8 cellular contexts compared by ENCODE assay signal in the genomic region with DNA sequence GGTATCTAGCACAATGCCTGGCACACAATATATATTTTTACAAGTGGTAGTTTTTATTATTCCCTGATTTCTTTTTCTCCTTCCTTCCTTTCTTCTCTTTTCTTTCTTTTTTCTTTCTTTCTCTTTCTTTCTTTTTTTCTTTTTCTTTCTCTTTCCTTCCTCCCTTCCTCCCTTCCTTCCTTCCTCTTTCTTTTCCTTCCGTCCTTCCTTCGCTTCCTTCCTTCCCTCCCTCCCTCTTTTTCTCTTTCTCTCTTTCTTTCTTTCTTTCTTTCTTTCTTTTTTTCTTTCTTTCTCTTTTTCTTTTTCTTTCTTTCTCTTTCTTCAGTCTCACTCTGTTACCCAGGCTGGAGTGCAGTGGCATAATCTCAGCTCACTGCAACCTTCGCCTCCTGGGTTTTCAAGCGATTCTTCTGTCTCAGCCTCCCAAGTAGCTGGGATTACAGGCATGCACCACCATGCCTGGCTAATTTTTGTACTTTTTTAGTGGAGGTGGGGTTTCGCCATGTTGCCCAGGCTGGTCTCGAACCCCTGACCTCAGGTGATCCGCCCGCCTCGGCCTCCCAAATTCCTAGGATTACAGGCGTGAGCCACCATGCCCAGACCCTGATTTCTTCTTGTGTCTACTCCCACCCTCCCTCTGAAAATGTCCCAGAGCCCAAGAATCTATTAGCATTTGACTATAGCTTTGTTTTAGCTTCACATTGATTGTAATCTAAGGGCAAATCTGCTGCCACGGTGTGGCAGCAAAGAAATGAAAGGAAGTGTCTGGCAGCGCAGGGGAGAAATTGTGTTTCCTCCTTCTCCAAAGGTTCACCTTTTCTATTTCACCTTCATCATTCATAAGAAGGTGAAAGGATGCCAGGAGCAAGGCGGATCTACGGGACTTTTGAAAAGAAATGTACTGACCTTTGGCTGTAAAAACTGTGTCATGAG. TPM values are rescaled to one million over a fixed set of nuclear protein-coding genes. Genes with fewer than 3 reads are reported as not detected.
A peak's percentile ranks its signal among the peaks of the same experiment; 100 is the strongest.
DNase-seq lines count a peak whose midpoint lies in the region; ATAC-seq and TF ChIP-seq lines count a peak whose summit lies in the region.

No MANE protein-coding gene starts in this region.

- DNase-seq in mammary epithelial cell, result no peak
- no peak for DNase-seq in prostate gland (ENCODE audit: low spot score)
- no peak for DNase-seq in GM19238 (ENCODE audit: insufficient read length, low spot score)
- DNase-seq in GF-D8 (lab: John Stamatoyannopoulos, UW), result no peak
- no peak for DNase-seq in inferior parietal cortex (ENCODE audit: extremely low spot score)
- DNase-seq in globus pallidus (ENCODE audit: low spot score), result no peak

- TF ChIP-seq POLR2A in prostate gland (IDR thresholded peaks at IDR 0.05), result no peak

- H3K27me3 ChIP-seq in mammary epithelial cell (ENCODE audit: insufficient read depth, low read length) (no peaks in the 10 kb centered on the region), prostate gland (replicated peaks; ENCODE audit: insufficient read depth) (no peaks in the 10 kb centered on the region)

- H3K9me3 ChIP-seq in mammary epithelial cell (replicated peaks; ENCODE audit: insufficient read depth, low read length) (no peaks in the 10 kb centered on the region), prostate gland (no peaks in the 10 kb centered on the region)

- in situ Hi-C loops in mammary epithelial cell (cut with MboI; ENCODE audit: low sequenced_read_pairs in 2 of 2), result no loop called here

- H4K20me1 ChIP-seq in mammary epithelial cell (ENCODE audit: insufficient read depth, low read length), result no peaks in the 10 kb centered on the region

- TF ChIP-seq CTCF in mammary epithelial cell (conservative IDR thresholded peaks at IDR 0.05 in 1 of 2, IDR thresholded peaks at IDR 0.05 in 1 of 2; ENCODE audit: extremely low read depth in 1 of 2, insufficient read depth in 1 of 2, low read depth in 1 of 2, low read length in 2 of 2) (no peak), prostate gland (IDR thresholded peaks at IDR 0.05) (peak in 1 of 4 experiments; percentile 26)

- ATAC-seq in GM18870 (IDR thresholded peaks at IDR 0.05; ENCODE audit: unreplicated experiment), result peak; percentile 12
- ATAC-seq in HG03060 (IDR thresholded peaks at IDR 0.05; ENCODE audit: low read depth, unreplicated experiment), result peak; percentile 15

- H3K4me1 ChIP-seq in mammary epithelial cell (ENCODE audit: insufficient read depth, low read length) (peaks cover 7% of the 10 kb centered on the region), prostate gland (replicated peaks) (peaks cover 7% of the 10 kb centered on the region)

- H3K27ac ChIP-seq in mammary epithelial cell (ENCODE audit: insufficient read depth, low read depth, low read length) (no peak overlapping the region), prostate gland (peak overlapping the region; percentile 68 to 70)

- H2AFZ ChIP-seq in mammary epithelial cell (ENCODE audit: low read depth, low read length), result peak overlapping the region; percentile 70

- intact Hi-C loops in mammary epithelial cell (cut with micrococcal nuclease) (no loop called here), prostate gland (cut with DNase I) (no loop called here)

- H3K79me2 ChIP-seq in mammary epithelial cell (ENCODE audit: insufficient read depth, low read length), result no peaks in the 10 kb centered on the region

- 49% methylated on average over 12 of the region's 14 CpGs for WGBS in mammary epithelial cell (ENCODE audit: low coverage, missing lambda C conversion rate)
- WGBS in prostate gland, result 64% methylated on average over 14 of the region's 14 CpGs

- H3K4me2 ChIP-seq in mammary epithelial cell (ENCODE audit: insufficient read depth, low read depth, low read length), result peak overlapping the region; percentile 53

- H3K36me3 ChIP-seq in mammary epithelial cell (ENCODE audit: insufficient read depth, low read length), result no peaks in the 10 kb centered on the region
- no peaks in the 10 kb centered on the region for H3K36me3 ChIP-seq in prostate gland

- CTCF ChIA-PET in mammary epithelial cell (lab: Charles Lee; ENCODE audit: low non-redundant PET), result interaction anchor here (0.7 to 1.0 kb wide), 2 partner anchors 19 to 70 kb away, joined by 3 to 7 read pairs; no protein-coding TSS in a partner anchor

- H3K4me3 ChIP-seq in mammary epithelial cell (replicated peaks in 1 of 3; ENCODE audit: insufficient read depth in 1 of 3, low read depth in 2 of 3, low read length in 3 of 3) (no peak overlapping the region), prostate gland (no peak overlapping the region)

- dilution Hi-C loops in mammary epithelial cell (cut with HindIII; ENCODE audit: low sequenced_read_pairs), result no loop called here

- no peak overlapping the region for H3K9ac ChIP-seq in mammary epithelial cell (ENCODE audit: insufficient read depth, low read length)

- no TSS peak for BruUV-seq in mammary epithelial cell (replicated peaks; lab: Mats Ljungman, UMichigan)

RNA-seq across cellular contexts. Expression of a gene that starts 19.9 kb away (rescaled TPM):
- total RNA-seq in mammary epithelial cell, result 10 to 100 TPM; 20.2 to 22.7 TPM
- polyA plus RNA-seq in mammary epithelial cell, result 10.2 TPM
- polyA minus RNA-seq in mammary epithelial cell, result 10.1 TPM
- total RNA-seq in prostate gland, result 10 to 100 TPM; 11.0 to 21.9 TPM

RNA-seq across cellular contexts. Expression of a gene that starts 47.5 kb away (rescaled TPM):
- total RNA-seq in mammary epithelial cell, result 10 to 100 TPM; 20.8 to 21.0 TPM
- 22.5 TPM for polyA plus RNA-seq in mammary epithelial cell
- 25.2 TPM for polyA minus RNA-seq in mammary epithelial cell
- 10 to 100 TPM; 14.0 to 17.2 TPM for total RNA-seq in prostate gland

RNA-seq across cellular contexts. Expression of a gene that starts 47.6 kb away (rescaled TPM):
- 10 to 100 TPM; 13.3 to 15.4 TPM for total RNA-seq in mammary epithelial cell
- 13.5 TPM for polyA plus RNA-seq in mammary epithelial cell
- 37.0 TPM for polyA minus RNA-seq in mammary epithelial cell
- 10 to 100 TPM in 1 of 2 donors, 1 to 10 TPM in 1; 5.6 to 11.9 TPM for total RNA-seq in prostate gland
